ENCODE assay signal across 20 cellular contexts in genomic region chr7:3987426-3987927, GRCh38.
DNase-seq lines count a peak whose midpoint lies in the region; FAIRE-seq and TF ChIP-seq lines count a peak whose summit lies in the region.
"Had no signal": no experiment of that assay in that cellular context is flagged by ENCODE, and none has a peak within 500 bp of the region (broad histone marks: within the 10 kb centered on the region; RNA-seq: fewer than 3 reads in every experiment).

No MANE protein-coding gene starts in this region.

- H2BK20ac ChIP-seq in H1 (ENCODE audit: low read length) = no peak overlapping the region

- H3K27ac ChIP-seq in H1 (ENCODE audit: low read depth, low read length) (no peak overlapping the region), right atrium auricular region (no peak overlapping the region)

- H2BK5ac ChIP-seq in H1 (ENCODE audit: low read depth, low read length) = no peak overlapping the region

- H3K4me1 ChIP-seq in H1 (replicated peaks in 1 of 4; ENCODE audit: control insufficient read depth in 3 of 4, insufficient read depth in 4 of 4, low read length in 3 of 4) (peaks cover 0 to 3% (median 0%) of the 10 kb centered on the region in 4 experiments; a peak in 1 of 7 replicates), right atrium auricular region (no peaks in the 10 kb centered on the region)
- H3K4me1 ChIP-seq: BE2C had no signal

- no peak for TF ChIP-seq RAD21 in H1 (IDR thresholded peaks at IDR 0.05 in 1 of 2, conservative IDR thresholded peaks at IDR 0.05 in 1 of 2; ENCODE audit: low read depth in 2 of 2, low read length in 2 of 2)

- 89% methylated on average over 14 of the region's 14 CpGs; no CpG with 5 or more reads in 1 of the 2 experiments for WGBS in H1 (ENCODE audit: extremely low coverage in 1 of 2, insufficient coverage in 1 of 2, insufficient read length in 1 of 2, insufficient replicate concordance in 2 of 2, low coverage in 1 of 2, low lambda C conversion rate in 2 of 2, missing lambda C conversion rate in 1 of 2), 2 experiments

- DNase-seq in H1 (ENCODE audit: low read depth in 1 of 2, low spot score in 2 of 2) (no peak), mesenteric fat pad (ENCODE audit: low spot score) (peak; percentile 62), posterior vena cava (ENCODE audit: low spot score) (peak; percentile 36), putamen (ENCODE audit: low spot score) (no peak), D341Med (ENCODE audit: low spot score) (no peak), right atrium auricular region (ENCODE audit: low spot score) (no peak), Kasumi-1 (lab: John Stamatoyannopoulos, UW) (no peak)
- DNase-seq: ACHN; BE2C; C1 segment of cervical spinal cord; CD4-positive, CD25-positive, alpha-beta regulatory T cell; CD8-positive, alpha-beta memory T cell; COR-L47; GDM1; GOT3; H9 had no signal

- FAIRE-seq in H1 (lab: Jason Lieb, UNC) = no peak
- FAIRE-seq: A204.1, D721Med, GM12892, GM18507 had no signal

- H4K20me1 ChIP-seq in H1 (replicated peaks in 1 of 2; ENCODE audit: control insufficient read depth in 1 of 2, insufficient read depth in 2 of 2, low read length in 2 of 2) = no peaks in the 10 kb centered on the region

- H3K79me2 ChIP-seq in H1 (ENCODE audit: control insufficient read depth in 1 of 2, insufficient read depth in 2 of 2, low read length in 2 of 2) = no peaks in the 10 kb centered on the region

- H3K18ac ChIP-seq in H1 (ENCODE audit: extremely low read depth, low read length) = no peak overlapping the region

- 0 out of 2 replicates have a peak overlapping the region, but pooled peaks have one; percentile 17 for H2BK12ac ChIP-seq in H1 (ENCODE audit: low read depth, low read length)

- H3K27me3 ChIP-seq in H1 (replicated peaks in 1 of 4; ENCODE audit: control insufficient read depth in 3 of 4, extremely low read depth in 1 of 4, insufficient read depth in 3 of 4, low read length in 3 of 4) = no peaks in the 10 kb centered on the region
- H3K27me3 ChIP-seq in right atrium auricular region = no peaks in the 10 kb centered on the region
- H3K27me3 ChIP-seq: BE2C had no signal

- CTCF ChIA-PET in H1 (lab: Charles Lee; ENCODE audit: partially characterized antibody) = interaction anchor here (0.6 to 3.6 kb wide), 3 partner anchors 7 to 935 kb away, joined by 3 to 14 read pairs (median 5); no protein-coding TSS in a partner anchor

- H2AK5ac ChIP-seq in H1 (ENCODE audit: low read depth, low read length) = no peak overlapping the region

- no peaks in the 10 kb centered on the region for H3K23me2 ChIP-seq in H1 (ENCODE audit: low read depth, low read length)

- H3K4me3 ChIP-seq in H1 (ENCODE audit: extremely low read depth in 1 of 4, insufficient read depth in 2 of 4, low read depth in 3 of 4, low read length in 4 of 4) (no peak overlapping the region), right atrium auricular region (no peak overlapping the region)

- H4K5ac ChIP-seq in H1 (ENCODE audit: insufficient read length, low read depth, low read length) = no peak overlapping the region

- H3K14ac ChIP-seq in H1 (ENCODE audit: insufficient read length) = no peak overlapping the region

- no peak for TF ChIP-seq POLR2A in H1 (IDR thresholded peaks at IDR 0.05; ENCODE audit: control extremely low read depth in 1 of 2, low read depth in 2 of 2, low read length in 2 of 2)

- H3K56ac ChIP-seq in H1 (replicated peaks; ENCODE audit: insufficient read length, low read depth, low read length) = no peak overlapping the region

- H3K4me2 ChIP-seq in H1 (ENCODE audit: insufficient read depth in 1 of 2, low read depth in 2 of 2, low read length in 2 of 2) = no peak overlapping the region

- H3K23ac ChIP-seq in H1 (ENCODE audit: insufficient read length) = no peak overlapping the region

- H3K4ac ChIP-seq in H1 (replicated peaks; ENCODE audit: insufficient read length, low read depth, low read length) = no peak overlapping the region

- no peak overlapping the region for H4K91ac ChIP-seq in H1 (replicated peaks; ENCODE audit: insufficient read length, low read length)

- POLR2A ChIA-PET in H1 (lab: Charles Lee; ENCODE audit: partially characterized antibody) = no interaction called here

- no peak overlapping the region for H2AFZ ChIP-seq in H1 (ENCODE audit: low read length)

- no peaks in the 10 kb centered on the region for H3K36me3 ChIP-seq in H1 (ENCODE audit: control insufficient read depth in 2 of 4, insufficient read depth in 4 of 4, low read length in 3 of 4)
- no peaks in the 10 kb centered on the region for H3K36me3 ChIP-seq in right atrium auricular region
- H3K36me3 ChIP-seq: BE2C had no signal

- H3K9ac ChIP-seq in H1 (replicated peaks in 1 of 4; ENCODE audit: extremely low read depth in 1 of 4, low read depth in 3 of 4, low read length in 3 of 4) = no peak overlapping the region

- intact Hi-C loops in posterior vena cava (cut with DNase I) = no loop called here

- TF ChIP-seq CTCF in H1 (IDR thresholded peaks at IDR 0.05; ENCODE audit: control extremely low read depth in 1 of 3, insufficient read depth in 1 of 3, low read depth in 1 of 3, low read length in 3 of 3) = no peak
- TF ChIP-seq CTCF in right atrium auricular region (IDR thresholded peaks at IDR 0.05) = no peak

- H3K9me3 ChIP-seq in H1 (ENCODE audit: insufficient read depth in 2 of 2, low read depth in 1 of 2, low read length in 1 of 2) (no peaks in the 10 kb centered on the region), right atrium auricular region (no peaks in the 10 kb centered on the region)

- no peak overlapping the region; the same call in 1 of the 2 replicates for H4K8ac ChIP-seq in H1 (ENCODE audit: extremely low read depth, insufficient read depth, low read length)

- TF ChIP-seq EP300 in H1 (IDR thresholded peaks at IDR 0.05; ENCODE audit: borderline replicate concordance in 1 of 2, low read depth in 2 of 2, low read length in 2 of 2) = no peak

- no peaks in the 10 kb centered on the region for H3K79me1 ChIP-seq in H1 (ENCODE audit: low read depth, low read length)

- no peak overlapping the region for H2BK120ac ChIP-seq in H1 (replicated peaks; ENCODE audit: low read depth, low read length)

- no peak overlapping the region for H2BK15ac ChIP-seq in H1 (ENCODE audit: low read length)

TF ChIP-seq in H1, 55 proteins besides CTCF, POLR2A, EP300 and RAD21:
- TF ChIP-seq ATF2 (IDR thresholded peaks at IDR 0.05; ENCODE audit: low read length) (no peak), FOSL1 (IDR thresholded peaks at IDR 0.05; ENCODE audit: insufficient read depth, low read depth, low read length) (no peak), CEBPB (IDR thresholded peaks at IDR 0.05; ENCODE audit: low read depth, low read length) (no peak), POU5F1 (IDR thresholded peaks at IDR 0.05; ENCODE audit: low read depth, low read length) (no peak), CHD2 (IDR thresholded peaks at IDR 0.05; ENCODE audit: low read length) (no peak), TAF7 (optimal IDR thresholded peaks at IDR 0.05; ENCODE audit: borderline replicate concordance, low read depth, low read length) (no peak), HDAC6 (IDR thresholded peaks at IDR 0.05; ENCODE audit: low read depth, low read length) (no peak), CTBP2 (IDR thresholded peaks at IDR 0.05; ENCODE audit: borderline replicate concordance, insufficient read depth, insufficient read length, low read length) (no peak), SAP30 (IDR thresholded peaks at IDR 0.05; ENCODE audit: insufficient read depth, insufficient replicate concordance, low read length) (no peak), SUZ12 (IDR thresholded peaks at IDR 0.05; ENCODE audit: low read length) (no peak), TAF1 (IDR thresholded peaks at IDR 0.05; ENCODE audit: low read depth, low read length) (no peak), BCL11A (IDR thresholded peaks at IDR 0.05; ENCODE audit: low read depth in 2 of 2, low read length in 2 of 2) (no peak), HDAC2 (IDR thresholded peaks at IDR 0.05; ENCODE audit: borderline replicate concordance in 1 of 2, low read depth in 2 of 2, low read length in 2 of 2) (no peak), CHD1 (IDR thresholded peaks at IDR 0.05; ENCODE audit: low read depth, low read length) (no peak), EZH2 (IDR thresholded peaks at IDR 0.05; ENCODE audit: low read depth, low read length, severe bottlenecking) (no peak), BRCA1 (IDR thresholded peaks at IDR 0.05; ENCODE audit: low read depth, low read length) (no peak), KDM4A (IDR thresholded peaks at IDR 0.05; ENCODE audit: low read depth, low read length, severe bottlenecking) (no peak), BACH1 (IDR thresholded peaks at IDR 0.05; ENCODE audit: low read length) (no peak)

Comparison
In these comparisons a context has a peak if more than half of its experiments do, and no peak if none do; other contexts are left out.
1. DNase-seq: peak in mesenteric fat pad (single experiment) and posterior vena cava (single experiment); none in H1 (0 of 2), putamen (single experiment), D341Med (single experiment), right atrium auricular region (single experiment) and Kasumi-1 (0 of 2).